ENCODE assay signal across 16 cellular contexts in genomic region chr5:63323926-63324325, GRCh38.
DNase-seq lines count a peak whose midpoint lies in the region; ATAC-seq and TF ChIP-seq lines count a peak whose summit lies in the region.
"Had no signal": no experiment of that assay in that cellular context is flagged by ENCODE, and none has a peak within 500 bp of the region (broad histone marks: within the 10 kb centered on the region; RNA-seq: fewer than 3 reads in every experiment).

No MANE protein-coding gene starts in this region.

- H3K27ac Mint-ChIP-seq in MCF 10A (ENCODE audit: low read depth, unreplicated experiment) (no peak overlapping the region), WTC11 (no peak overlapping the region), nephron progenitor cell (no peak overlapping the region)
- H3K27ac Mint-ChIP-seq in stimulated activated memory B cell treated with anti-CD40 and anti-IgM and Interleukin-4, amounts not matched to agents 10 μg/mL and 1 μg/mL and 100 μg/mL, for 72 hours = no peak overlapping the region
- H3K27ac Mint-ChIP-seq: CD4-positive, alpha-beta T cell had no signal

- intact Hi-C loops in mammary epithelial cell (cut with micrococcal nuclease) = no loop called here
- intact Hi-C loops in MCF 10A (cut with micrococcal nuclease) = no loop called here

- dilution Hi-C loops in mammary epithelial cell (cut with HindIII; ENCODE audit: low sequenced_read_pairs) = no loop called here

- no peaks in the 10 kb centered on the region for H3K79me2 ChIP-seq in mammary epithelial cell (ENCODE audit: insufficient read depth, low read length)

- BruUV-seq in mammary epithelial cell (replicated peaks; lab: Mats Ljungman, UMichigan) = no TSS peak
- BruUV-seq in MCF 10A (replicated peaks; lab: Mats Ljungman, UMichigan) = no TSS peak

- peak; percentile 92 for ATAC-seq in WTC11
- ATAC-seq in stimulated activated memory B cell treated with anti-CD40 and anti-IgM and Interleukin-4, amounts not matched to agents 10 μg/mL and 1 μg/mL and 100 μg/mL, for 72 hours = peak; percentile 24
- ATAC-seq in HG03442 (IDR thresholded peaks at IDR 0.05; ENCODE audit: unreplicated experiment) = no peak
- ATAC-seq: A549 had no signal

- H3K36me3 ChIP-seq in mammary epithelial cell (ENCODE audit: insufficient read depth, low read length) = no peaks in the 10 kb centered on the region

- H4K20me1 ChIP-seq in mammary epithelial cell (ENCODE audit: insufficient read depth, low read length) = no peaks in the 10 kb centered on the region

- H3K4me3 Mint-ChIP-seq in MCF 10A (ENCODE audit: unreplicated experiment) (no peak overlapping the region), WTC11 (no peak overlapping the region), nephron progenitor cell (no peak overlapping the region)
- H3K4me3 Mint-ChIP-seq in stimulated activated memory B cell treated with anti-CD40 and anti-IgM and Interleukin-4, amounts not matched to agents 10 μg/mL and 1 μg/mL and 100 μg/mL, for 72 hours = no peak overlapping the region
- H3K4me3 Mint-ChIP-seq: CD4-positive, alpha-beta T cell had no signal

- H3K4me2 ChIP-seq in mammary epithelial cell (ENCODE audit: insufficient read depth, low read depth, low read length) = no peak overlapping the region
- H3K4me2 ChIP-seq: A549 had no signal

- H3K4me3 ChIP-seq in mammary epithelial cell (replicated peaks in 1 of 3; ENCODE audit: insufficient read depth in 1 of 3, low read depth in 2 of 3, low read length in 3 of 3) = no peak overlapping the region
- H3K4me3 ChIP-seq: A549, GM23248 had no signal

- WGBS in mammary epithelial cell (ENCODE audit: low coverage, missing lambda C conversion rate) = 91% methylated on average over 1 of the region's 1 CpG

- H3K9me3 Mint-ChIP-seq in MCF 10A (ENCODE audit: unreplicated experiment) (no peaks in the 10 kb centered on the region), WTC11 (peaks cover 9% of the 10 kb centered on the region), nephron progenitor cell (peaks cover 4% of the 10 kb centered on the region)
- peaks cover 9% of the 10 kb centered on the region for H3K9me3 Mint-ChIP-seq in stimulated activated memory B cell treated with anti-CD40 and anti-IgM and Interleukin-4, amounts not matched to agents 10 μg/mL and 1 μg/mL and 100 μg/mL, for 72 hours

- H3K36me3 Mint-ChIP-seq in MCF 10A (ENCODE audit: insufficient read depth, unreplicated experiment) (no peaks in the 10 kb centered on the region), WTC11 (peaks cover 2% of the 10 kb centered on the region), nephron progenitor cell (ENCODE audit: low read depth) (no peaks in the 10 kb centered on the region)
- no peaks in the 10 kb centered on the region for H3K36me3 Mint-ChIP-seq in stimulated activated memory B cell treated with anti-CD40 and anti-IgM and Interleukin-4, amounts not matched to agents 10 μg/mL and 1 μg/mL and 100 μg/mL, for 72 hours

- no peak overlapping the region for H3K9ac ChIP-seq in mammary epithelial cell (ENCODE audit: insufficient read depth, low read length)
- H3K9ac ChIP-seq: GM23248 had no signal

- CTCF ChIA-PET in mammary epithelial cell (lab: Charles Lee; ENCODE audit: low non-redundant PET) (no interaction called here), MCF 10A (lab: Yijun Ruan, JAX) (interaction anchor here (0.5 to 0.8 kb wide), 3 partner anchors 12 to 99 kb away, joined by 3 to 4 read pairs (median 3); no protein-coding TSS in a partner anchor), WTC11 (lab: Charles Lee) (interaction anchor here (0.5 to 1.4 kb wide), 2 partner anchors 198 to 627 kb away, joined by 3 to 5 read pairs; no protein-coding TSS in a partner anchor)

- H3K9me3 ChIP-seq in mammary epithelial cell (replicated peaks; ENCODE audit: insufficient read depth, low read length) = no peaks in the 10 kb centered on the region
- H3K9me3 ChIP-seq: A549, Caco-2 had no signal

- H3K4me1 ChIP-seq in mammary epithelial cell (ENCODE audit: insufficient read depth, low read length) = peaks cover 12% of the 10 kb centered on the region
- H3K4me1 ChIP-seq: A549, Caco-2 had no signal

- POLR2A ChIA-PET in MCF 10A (lab: Yijun Ruan, JAX) (no interaction called here), WTC11 (lab: Charles Lee) (no interaction called here)

- H2AFZ ChIP-seq in mammary epithelial cell (ENCODE audit: low read depth, low read length) = peak overlapping the region; percentile 0
- H2AFZ ChIP-seq: GM23248 had no signal

- in situ Hi-C loops in mammary epithelial cell (cut with MboI; ENCODE audit: low sequenced_read_pairs in 2 of 2) = no loop called here

- DNase-seq in mammary epithelial cell = no peak
- no peak for DNase-seq in MCF 10A (ENCODE audit: unreplicated experiment)
- no peak for DNase-seq in WTC11 (ENCODE audit: low spot score)
- DNase-seq in iPS DF 4.7 (ENCODE audit: extremely low read depth, low spot score) = peak; percentile 28
- DNase-seq in erythroblast (lab: John Stamatoyannopoulos, UW) = no peak
- no peak for DNase-seq in nephron progenitor cell
- DNase-seq: AML-193; Caco-2; CD4-positive, alpha-beta T cell; GM23248; HCEC 1CT had no signal

- H3K27me3 Mint-ChIP-seq in MCF 10A (ENCODE audit: insufficient read depth, unreplicated experiment) = no peaks in the 10 kb centered on the region
- H3K27me3 Mint-ChIP-seq in WTC11 (ENCODE audit: low read depth) = no peaks in the 10 kb centered on the region
- no peaks in the 10 kb centered on the region for H3K27me3 Mint-ChIP-seq in stimulated activated memory B cell treated with anti-CD40 and anti-IgM and Interleukin-4, amounts not matched to agents 10 μg/mL and 1 μg/mL and 100 μg/mL, for 72 hours
- no peaks in the 10 kb centered on the region for H3K27me3 Mint-ChIP-seq in nephron progenitor cell (ENCODE audit: low read depth, poor library complexity)
- H3K27me3 Mint-ChIP-seq: CD4-positive, alpha-beta T cell had no signal

- no peak for TF ChIP-seq POLR2A in erythroblast (IDR thresholded peaks at IDR 0.05; ENCODE audit: low read length)

- H3K4me1 Mint-ChIP-seq in MCF 10A (ENCODE audit: insufficient read depth, unreplicated experiment) (peaks cover 5% of the 10 kb centered on the region), WTC11 (peaks cover 13% of the 10 kb centered on the region), nephron progenitor cell (no peaks in the 10 kb centered on the region)
- no peaks in the 10 kb centered on the region for H3K4me1 Mint-ChIP-seq in stimulated activated memory B cell treated with anti-CD40 and anti-IgM and Interleukin-4, amounts not matched to agents 10 μg/mL and 1 μg/mL and 100 μg/mL, for 72 hours

- no peak for TF ChIP-seq CTCF in mammary epithelial cell (conservative IDR thresholded peaks at IDR 0.05 in 1 of 2, IDR thresholded peaks at IDR 0.05 in 1 of 2; ENCODE audit: extremely low read depth in 1 of 2, insufficient read depth in 1 of 2, low read depth in 1 of 2, low read length in 2 of 2)
- no peak for TF ChIP-seq CTCF in MCF 10A (IDR thresholded peaks at IDR 0.05; ENCODE audit: unreplicated experiment)
- no peak for TF ChIP-seq CTCF in WTC11 (IDR thresholded peaks at IDR 0.05)
- TF ChIP-seq CTCF in nephron progenitor cell (IDR thresholded peaks at IDR 0.05) = no peak

- no peak overlapping the region for H3K27ac ChIP-seq in mammary epithelial cell (ENCODE audit: insufficient read depth, low read depth, low read length)
- H3K27ac ChIP-seq: 22Rv1, A549, C4-2B, GM23248 had no signal

- no peaks in the 10 kb centered on the region for H3K27me3 ChIP-seq in mammary epithelial cell (ENCODE audit: insufficient read depth, low read length)

TF ChIP-seq in WTC11, 78 proteins besides CTCF, POLR2A, EP300 and RAD21 (continues in another document):
- TF ChIP-seq ZNF671 (CRISPR knock-in tag; IDR thresholded peaks at IDR 0.05) (no peak), IRF2 (CRISPR knock-in tag; IDR thresholded peaks at IDR 0.05; ENCODE audit: borderline replicate concordance, low read depth) (no peak), SMAD4 (CRISPR knock-in tag; IDR thresholded peaks at IDR 0.05) (no peak), ZNF396 (CRISPR knock-in tag; IDR thresholded peaks at IDR 0.05; ENCODE audit: borderline replicate concordance) (no peak)
- TF ChIP-seq, protein P1, sequence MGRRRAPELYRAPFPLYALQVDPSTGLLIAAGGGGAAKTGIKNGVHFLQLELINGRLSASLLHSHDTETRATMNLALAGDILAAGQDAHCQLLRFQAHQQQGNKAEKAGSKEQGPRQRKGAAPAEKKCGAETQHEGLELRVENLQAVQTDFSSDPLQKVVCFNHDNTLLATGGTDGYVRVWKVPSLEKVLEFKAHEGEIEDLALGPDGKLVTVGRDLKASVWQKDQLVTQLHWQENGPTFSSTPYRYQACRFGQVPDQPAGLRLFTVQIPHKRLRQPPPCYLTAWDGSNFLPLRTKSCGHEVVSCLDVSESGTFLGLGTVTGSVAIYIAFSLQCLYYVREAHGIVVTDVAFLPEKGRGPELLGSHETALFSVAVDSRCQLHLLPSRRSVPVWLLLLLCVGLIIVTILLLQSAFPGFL (CRISPR knock-in tag; IDR thresholded peaks at IDR 0.05; ENCODE audit: borderline replicate concordance) = no peak
- TF ChIP-seq, protein P2, sequence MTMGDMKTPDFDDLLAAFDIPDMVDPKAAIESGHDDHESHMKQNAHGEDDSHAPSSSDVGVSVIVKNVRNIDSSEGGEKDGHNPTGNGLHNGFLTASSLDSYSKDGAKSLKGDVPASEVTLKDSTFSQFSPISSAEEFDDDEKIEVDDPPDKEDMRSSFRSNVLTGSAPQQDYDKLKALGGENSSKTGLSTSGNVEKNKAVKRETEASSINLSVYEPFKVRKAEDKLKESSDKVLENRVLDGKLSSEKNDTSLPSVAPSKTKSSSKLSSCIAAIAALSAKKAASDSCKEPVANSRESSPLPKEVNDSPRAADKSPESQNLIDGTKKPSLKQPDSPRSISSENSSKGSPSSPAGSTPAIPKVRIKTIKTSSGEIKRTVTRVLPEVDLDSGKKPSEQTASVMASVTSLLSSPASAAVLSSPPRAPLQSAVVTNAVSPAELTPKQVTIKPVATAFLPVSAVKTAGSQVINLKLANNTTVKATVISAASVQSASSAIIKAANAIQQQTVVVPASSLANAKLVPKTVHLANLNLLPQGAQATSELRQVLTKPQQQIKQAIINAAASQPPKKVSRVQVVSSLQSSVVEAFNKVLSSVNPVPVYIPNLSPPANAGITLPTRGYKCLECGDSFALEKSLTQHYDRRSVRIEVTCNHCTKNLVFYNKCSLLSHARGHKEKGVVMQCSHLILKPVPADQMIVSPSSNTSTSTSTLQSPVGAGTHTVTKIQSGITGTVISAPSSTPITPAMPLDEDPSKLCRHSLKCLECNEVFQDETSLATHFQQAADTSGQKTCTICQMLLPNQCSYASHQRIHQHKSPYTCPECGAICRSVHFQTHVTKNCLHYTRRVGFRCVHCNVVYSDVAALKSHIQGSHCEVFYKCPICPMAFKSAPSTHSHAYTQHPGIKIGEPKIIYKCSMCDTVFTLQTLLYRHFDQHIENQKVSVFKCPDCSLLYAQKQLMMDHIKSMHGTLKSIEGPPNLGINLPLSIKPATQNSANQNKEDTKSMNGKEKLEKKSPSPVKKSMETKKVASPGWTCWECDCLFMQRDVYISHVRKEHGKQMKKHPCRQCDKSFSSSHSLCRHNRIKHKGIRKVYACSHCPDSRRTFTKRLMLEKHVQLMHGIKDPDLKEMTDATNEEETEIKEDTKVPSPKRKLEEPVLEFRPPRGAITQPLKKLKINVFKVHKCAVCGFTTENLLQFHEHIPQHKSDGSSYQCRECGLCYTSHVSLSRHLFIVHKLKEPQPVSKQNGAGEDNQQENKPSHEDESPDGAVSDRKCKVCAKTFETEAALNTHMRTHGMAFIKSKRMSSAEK (CRISPR knock-in tag; IDR thresholded peaks at IDR 0.05; ENCODE audit: borderline replicate concordance) = no peak
